20 cellular contexts compared by ENCODE assay signal in the genomic region with DNA sequence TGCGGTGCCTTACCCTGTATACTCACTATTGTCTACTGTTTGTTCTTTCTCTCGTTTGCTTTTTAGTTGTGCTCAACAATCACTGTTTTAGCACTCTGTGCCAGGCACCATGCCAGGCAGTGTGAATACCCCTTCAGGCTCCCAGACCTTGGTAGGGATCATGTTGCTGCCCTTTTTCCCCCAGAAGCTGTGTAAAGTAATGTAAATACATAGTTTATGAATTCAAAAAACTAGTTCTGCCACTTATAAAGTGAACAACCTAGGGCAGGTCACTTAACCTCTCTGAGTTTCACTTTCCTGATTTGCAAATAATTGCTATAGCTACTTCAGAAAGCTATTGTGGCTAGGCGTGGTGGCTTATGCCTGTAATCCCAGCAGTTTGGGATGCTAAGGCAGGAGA.
DNase-seq lines count a peak whose midpoint lies in the region; ATAC-seq and TF ChIP-seq lines count a peak whose summit lies in the region.
"Had no signal": no experiment of that assay in that cellular context is flagged by ENCODE, and none has a peak within 500 bp of the region (broad histone marks: within the 10 kb centered on the region; RNA-seq: fewer than 3 reads in every experiment).

No MANE protein-coding gene starts in this region.

- peaks cover 47% of the 10 kb centered on the region for H3K36me3 Mint-ChIP-seq in activated CD4-positive, alpha-beta memory T cell treated with anti-CD3 and anti-CD28 coated beads, Interleukin-2, amount 10 ng/mL, durations not matched to agents 7 days and 5 days (ENCODE audit: low read depth)
- no peaks in the 10 kb centered on the region for H3K36me3 Mint-ChIP-seq in activated CD4-positive, alpha-beta memory T cell treated with anti-CD3 and anti-CD28 coated beads for 36 hours
- peaks cover 9% of the 10 kb centered on the region for H3K36me3 Mint-ChIP-seq in activated T-helper 1 cell treated with anti-CD3 and anti-CD28 coated beads, Interleukin-12 subunit alpha, Interleukin-12 subunit beta, Interleukin-2, Interleukin-4 antibody, amounts not matched to agents 30 ng/mL and 10 ng/mL and 1 ng/mL, durations not matched to agents 14 hours and 24 hours and 36 hours (ENCODE audit: low read depth)
- no peaks in the 10 kb centered on the region for H3K36me3 Mint-ChIP-seq in mesothelial cell of epicardium

- intact Hi-C loops in activated CD4-positive, alpha-beta memory T cell treated with anti-CD3 and anti-CD28 coated beads for 36 hours (cut with micrococcal nuclease), result no loop called here
- intact Hi-C loops in activated T-helper 1 cell treated with anti-CD3 and anti-CD28 coated beads, Interleukin-12 subunit alpha, Interleukin-12 subunit beta, Interleukin-2, Interleukin-4 antibody, amounts not matched to agents 30 ng/mL and 10 ng/mL and 1 ng/mL, durations not matched to agents 14 hours and 24 hours and 36 hours (cut with micrococcal nuclease), result no loop called here

- H3K4me3 Mint-ChIP-seq in activated CD4-positive, alpha-beta memory T cell treated with anti-CD3 and anti-CD28 coated beads, Interleukin-2, amount 10 ng/mL, durations not matched to agents 7 days and 5 days, result no peak overlapping the region
- H3K4me3 Mint-ChIP-seq in activated CD4-positive, alpha-beta memory T cell treated with anti-CD3 and anti-CD28 coated beads for 36 hours, result no peak overlapping the region
- H3K4me3 Mint-ChIP-seq in activated T-helper 1 cell treated with anti-CD3 and anti-CD28 coated beads, Interleukin-12 subunit alpha, Interleukin-12 subunit beta, Interleukin-2, Interleukin-4 antibody, amounts not matched to agents 30 ng/mL and 10 ng/mL and 1 ng/mL, durations not matched to agents 14 hours and 24 hours and 36 hours, result no peak overlapping the region
- no peak overlapping the region for H3K4me3 Mint-ChIP-seq in mesothelial cell of epicardium
- H3K4me3 Mint-ChIP-seq: activated T-helper 17 cell treated with anti-CD3 and anti-CD28 coated beads, Interleukin-2, amount 50 U/mL, for 72 hours; H9; nephron had no signal

- no peaks in the 10 kb centered on the region for H3K9me3 Mint-ChIP-seq in activated CD4-positive, alpha-beta memory T cell treated with anti-CD3 and anti-CD28 coated beads, Interleukin-2, amount 10 ng/mL, durations not matched to agents 7 days and 5 days
- no peaks in the 10 kb centered on the region for H3K9me3 Mint-ChIP-seq in activated CD4-positive, alpha-beta memory T cell treated with anti-CD3 and anti-CD28 coated beads for 36 hours
- H3K9me3 Mint-ChIP-seq in activated T-helper 1 cell treated with anti-CD3 and anti-CD28 coated beads, Interleukin-12 subunit alpha, Interleukin-12 subunit beta, Interleukin-2, Interleukin-4 antibody, amounts not matched to agents 30 ng/mL and 10 ng/mL and 1 ng/mL, durations not matched to agents 14 hours and 24 hours and 36 hours, result peaks cover 3% of the 10 kb centered on the region
- no peaks in the 10 kb centered on the region for H3K9me3 Mint-ChIP-seq in mesothelial cell of epicardium
- H3K9me3 Mint-ChIP-seq: activated T-helper 17 cell treated with anti-CD3 and anti-CD28 coated beads, Interleukin-2, amount 50 U/mL, for 72 hours; H9 had no signal

- CTCF ChIA-PET in activated CD4-positive, alpha-beta memory T cell treated with anti-CD3 and anti-CD28 coated beads, Interleukin-2, amount 10 ng/mL, durations not matched to agents 7 days and 5 days (lab: Charles Lee), result interaction anchor here (1.0 kb wide), 1 partner anchor 82 kb away, joined by 3 read pairs; no protein-coding TSS in a partner anchor
- CTCF ChIA-PET in activated CD4-positive, alpha-beta memory T cell treated with anti-CD3 and anti-CD28 coated beads for 36 hours (lab: Charles Lee), result no interaction called here

- DNase-seq in activated CD4-positive, alpha-beta memory T cell treated with anti-CD3 and anti-CD28 coated beads, Interleukin-2, amount 10 ng/mL, durations not matched to agents 7 days and 5 days, result no peak
- DNase-seq in activated CD4-positive, alpha-beta memory T cell treated with anti-CD3 and anti-CD28 coated beads for 36 hours, result no peak
- peak; percentile 59 for DNase-seq in NCI-H2029 (lab: John Stamatoyannopoulos, UW)
- no peak for DNase-seq in activated T-helper 1 cell treated with anti-CD3 and anti-CD28 coated beads, Interleukin-12 subunit alpha, Interleukin-12 subunit beta, Interleukin-2, Interleukin-4 antibody, amounts not matched to agents 30 ng/mL and 10 ng/mL and 1 ng/mL, durations not matched to agents 14 hours and 24 hours and 36 hours (ENCODE audit: low spot score)
- no peak for DNase-seq in mesothelial cell of epicardium (ENCODE audit: low spot score in 2 of 2, unreplicated experiment in 2 of 2)
- DNase-seq in DMS 273 (lab: John Stamatoyannopoulos, UW; ENCODE audit: unreplicated experiment), result no peak
- DNase-seq: activated CD8-positive, alpha-beta memory T cell treated with anti-CD3 and anti-CD28 coated beads for 24 hours; dorsolateral prefrontal cortex; H9; NCI-H226; posterior cingulate gyrus; SHP77; stimulated activated CD4-positive, alpha-beta T cell treated with anti-CD3 and anti-CD28 coated beads, Interleukin-2, amount 100 ng/mL, for 24 hours; stomach; T-helper 1 cell had no signal

- ATAC-seq in GM21717 (IDR thresholded peaks at IDR 0.05; ENCODE audit: unreplicated experiment) (no peak), HG03469 (IDR thresholded peaks at IDR 0.05; ENCODE audit: unreplicated experiment) (no peak)
- ATAC-seq: activated T-helper 17 cell treated with anti-CD3 and anti-CD28 coated beads, Interleukin-2, amount 50 U/mL, for 72 hours; K562 had no signal

- H3K27ac Mint-ChIP-seq in activated CD4-positive, alpha-beta memory T cell treated with anti-CD3 and anti-CD28 coated beads, Interleukin-2, amount 10 ng/mL, durations not matched to agents 7 days and 5 days, result peak overlapping the region; percentile 33
- H3K27ac Mint-ChIP-seq in activated CD4-positive, alpha-beta memory T cell treated with anti-CD3 and anti-CD28 coated beads for 36 hours, result no peak overlapping the region
- H3K27ac Mint-ChIP-seq in activated T-helper 1 cell treated with anti-CD3 and anti-CD28 coated beads, Interleukin-12 subunit alpha, Interleukin-12 subunit beta, Interleukin-2, Interleukin-4 antibody, amounts not matched to agents 30 ng/mL and 10 ng/mL and 1 ng/mL, durations not matched to agents 14 hours and 24 hours and 36 hours, result peak overlapping the region; percentile 20
- peak overlapping the region; percentile 72 for H3K27ac Mint-ChIP-seq in mesothelial cell of epicardium
- H3K27ac Mint-ChIP-seq: activated T-helper 17 cell treated with anti-CD3 and anti-CD28 coated beads, Interleukin-2, amount 50 U/mL, for 72 hours; H9; nephron had no signal

- H3K27me3 Mint-ChIP-seq in activated CD4-positive, alpha-beta memory T cell treated with anti-CD3 and anti-CD28 coated beads, Interleukin-2, amount 10 ng/mL, durations not matched to agents 7 days and 5 days, result no peaks in the 10 kb centered on the region
- no peaks in the 10 kb centered on the region for H3K27me3 Mint-ChIP-seq in activated CD4-positive, alpha-beta memory T cell treated with anti-CD3 and anti-CD28 coated beads for 36 hours
- no peaks in the 10 kb centered on the region for H3K27me3 Mint-ChIP-seq in activated T-helper 1 cell treated with anti-CD3 and anti-CD28 coated beads, Interleukin-12 subunit alpha, Interleukin-12 subunit beta, Interleukin-2, Interleukin-4 antibody, amounts not matched to agents 30 ng/mL and 10 ng/mL and 1 ng/mL, durations not matched to agents 14 hours and 24 hours and 36 hours (ENCODE audit: insufficient read depth)
- no peaks in the 10 kb centered on the region for H3K27me3 Mint-ChIP-seq in mesothelial cell of epicardium (ENCODE audit: low read depth)
- H3K27me3 Mint-ChIP-seq: activated T-helper 17 cell treated with anti-CD3 and anti-CD28 coated beads, Interleukin-2, amount 50 U/mL, for 72 hours had no signal

- peaks cover 90% of the 10 kb centered on the region for H3K4me1 Mint-ChIP-seq in activated CD4-positive, alpha-beta memory T cell treated with anti-CD3 and anti-CD28 coated beads, Interleukin-2, amount 10 ng/mL, durations not matched to agents 7 days and 5 days
- peaks cover 55% of the 10 kb centered on the region for H3K4me1 Mint-ChIP-seq in activated CD4-positive, alpha-beta memory T cell treated with anti-CD3 and anti-CD28 coated beads for 36 hours (ENCODE audit: low read depth)
- H3K4me1 Mint-ChIP-seq in activated T-helper 1 cell treated with anti-CD3 and anti-CD28 coated beads, Interleukin-12 subunit alpha, Interleukin-12 subunit beta, Interleukin-2, Interleukin-4 antibody, amounts not matched to agents 30 ng/mL and 10 ng/mL and 1 ng/mL, durations not matched to agents 14 hours and 24 hours and 36 hours (ENCODE audit: low read depth), result peaks cover 81% of the 10 kb centered on the region
- H3K4me1 Mint-ChIP-seq in mesothelial cell of epicardium, result peaks cover 62% of the 10 kb centered on the region

- TF ChIP-seq CTCF in mesothelial cell of epicardium (IDR thresholded peaks at IDR 0.05; ENCODE audit: unreplicated experiment), result no peak

- POLR2A ChIA-PET in activated CD4-positive, alpha-beta memory T cell treated with anti-CD3 and anti-CD28 coated beads, Interleukin-2, amount 10 ng/mL, durations not matched to agents 7 days and 5 days (lab: Charles Lee), result interaction anchor here (1.0 to 7.4 kb wide), 6 partner anchors 13 to 93 kb away, joined by 3 to 165 read pairs (median 3); a partner anchor contains a TSS
- POLR2A ChIA-PET in activated CD4-positive, alpha-beta memory T cell treated with anti-CD3 and anti-CD28 coated beads for 36 hours (lab: Charles Lee), result no interaction called here
